ENCODE assay signal across 8 cellular contexts in genomic region chr7:101126651-101127459, GRCh38. TPM values are rescaled to one million over a fixed set of nuclear protein-coding genes. Genes with fewer than 3 reads are reported as not detected.
DNase-seq lines count a peak whose midpoint lies in the region; ATAC-seq, FAIRE-seq and TF ChIP-seq lines count a peak whose summit lies in the region.

TSS of gene SERPINE1 (plus strand) at chr7:101127104. CDS start at chr7:101128394, 1,290 bp downstream.

- H3K4me3 Mint-ChIP-seq in activated T-helper 2 cell treated with anti-CD3 and anti-CD28 coated beads, Interferon-gamma antibody, Interleukin-2, Interleukin-4, amounts not matched to agents 10 μg/mL and 5 μg/mL and 100 μg/mL, durations not matched to agents 14 hours and 24 hours and 36 hours (ENCODE audit: low read depth) = peak within 1 kb of the TSS; percentile 41

- peaks cover 46% of the 10 kb centered on the region for H3K27me3 Mint-ChIP-seq in activated T-helper 2 cell treated with anti-CD3 and anti-CD28 coated beads, Interferon-gamma antibody, Interleukin-2, Interleukin-4, amounts not matched to agents 10 μg/mL and 5 μg/mL and 100 μg/mL, durations not matched to agents 14 hours and 24 hours and 36 hours (ENCODE audit: low read depth)

- TF ChIP-seq CTCF in GM12865 (IDR thresholded peaks at IDR 0.05; ENCODE audit: insufficient read depth, low read depth, low read length, missing control alignments) = peak; percentile 37
- TF ChIP-seq CTCF in HFF-Myc (IDR thresholded peaks at IDR 0.05; ENCODE audit: low read depth, low read length, missing control alignments) = no peak
- peak; percentile 55 for TF ChIP-seq CTCF in OCI-LY7 (conservative IDR thresholded peaks at IDR 0.05; ENCODE audit: low read length)
- peak in 1 of 4 experiments; percentile 25 for TF ChIP-seq CTCF in gastroesophageal sphincter (IDR thresholded peaks at IDR 0.05)

- BruUV-seq in OCI-LY7 (replicated peaks; lab: Mats Ljungman, UMichigan) = no TSS peak

- H3K9me3 Mint-ChIP-seq in activated T-helper 2 cell treated with anti-CD3 and anti-CD28 coated beads, Interferon-gamma antibody, Interleukin-2, Interleukin-4, amounts not matched to agents 10 μg/mL and 5 μg/mL and 100 μg/mL, durations not matched to agents 14 hours and 24 hours and 36 hours = no peaks in the 10 kb centered on the region

- H3K27ac ChIP-seq in OCI-LY7 (ENCODE audit: low read depth, low read length, poor library complexity, severe bottlenecking) (no peak within 1 kb of the TSS), gastroesophageal sphincter (peak within 1 kb of the TSS in 3 of 4 donors; percentile 61 to 78 (median 70))

- no peaks in the 10 kb centered on the region for H4K20me1 ChIP-seq in OCI-LY7 (ENCODE audit: insufficient read depth, low read length)

- TF ChIP-seq POLR2A in gastroesophageal sphincter (IDR thresholded peaks at IDR 0.05) = peak; percentile 72

- POLR2A ChIA-PET in OCI-LY7 (lab: Charles Lee) = interaction anchor here (0.5 to 1.1 kb wide), 3 partner anchors 13 to 47 kb away, joined by 3 to 4 read pairs (median 4); no protein-coding TSS in a partner anchor

- H3K27me3 ChIP-seq in gastroesophageal sphincter = no peaks in the 10 kb centered on the region

- no peak within 1 kb of the TSS for H3K27ac Mint-ChIP-seq in activated T-helper 2 cell treated with anti-CD3 and anti-CD28 coated beads, Interferon-gamma antibody, Interleukin-2, Interleukin-4, amounts not matched to agents 10 μg/mL and 5 μg/mL and 100 μg/mL, durations not matched to agents 14 hours and 24 hours and 36 hours

- no peaks in the 10 kb centered on the region for H3K9me2 ChIP-seq in OCI-LY7 (ENCODE audit: insufficient read depth, low read length)

- H3K4me1 Mint-ChIP-seq in activated T-helper 2 cell treated with anti-CD3 and anti-CD28 coated beads, Interferon-gamma antibody, Interleukin-2, Interleukin-4, amounts not matched to agents 10 μg/mL and 5 μg/mL and 100 μg/mL, durations not matched to agents 14 hours and 24 hours and 36 hours (ENCODE audit: low read depth) = peaks cover 43% of the 10 kb centered on the region

- peaks cover 23% of the 10 kb centered on the region for H3K4me1 ChIP-seq in OCI-LY7 (ENCODE audit: insufficient read depth, low read length, poor library complexity, severe bottlenecking)
- H3K4me1 ChIP-seq in gastroesophageal sphincter = peaks cover 0 to 46% (median 31%) of the 10 kb centered on the region in 3 donors

- no peaks in the 10 kb centered on the region for H3K9me3 ChIP-seq in OCI-LY7 (ENCODE audit: low read length)
- no peaks in the 10 kb centered on the region for H3K9me3 ChIP-seq in gastroesophageal sphincter

- no peak for TF ChIP-seq EP300 in gastroesophageal sphincter (IDR thresholded peaks at IDR 0.05)

- no peaks in the 10 kb centered on the region for H3K79me2 ChIP-seq in OCI-LY7 (ENCODE audit: insufficient read depth, low read depth, low read length)

- H3K4me3 ChIP-seq in GM12865 (ENCODE audit: low read depth, low read length) = peak within 1 kb of the TSS; percentile 13
- H3K4me3 ChIP-seq in HFF-Myc (replicated peaks; ENCODE audit: low read depth, low read length) = peak within 1 kb of the TSS; percentile 52
- peak within 1 kb of the TSS; percentile 7 for H3K4me3 ChIP-seq in OCI-LY7 (ENCODE audit: low read depth, low read length, poor library complexity, severe bottlenecking)
- peak within 1 kb of the TSS in 1 of 2 donors; percentile 37 for H3K4me3 ChIP-seq in gastroesophageal sphincter

- peak within 1 kb of the TSS; percentile 71; the same call in 1 of the 2 replicates for H2AFZ ChIP-seq in OCI-LY7 (ENCODE audit: low read length)

- CTCF ChIA-PET in OCI-LY7 (lab: Charles Lee; ENCODE audit: unreplicated experiment) = interaction anchor here (0.6 to 1.0 kb wide), 2 partner anchors 54 to 180 kb away, joined by 3 read pairs; no protein-coding TSS in a partner anchor

- no peaks in the 10 kb centered on the region for H3K36me3 Mint-ChIP-seq in activated T-helper 2 cell treated with anti-CD3 and anti-CD28 coated beads, Interferon-gamma antibody, Interleukin-2, Interleukin-4, amounts not matched to agents 10 μg/mL and 5 μg/mL and 100 μg/mL, durations not matched to agents 14 hours and 24 hours and 36 hours (ENCODE audit: low read depth)

- peak; percentile 85 for DNase-seq in GM12865 (ENCODE audit: low read depth)
- peak; percentile 98 for DNase-seq in HFF-Myc (ENCODE audit: extremely low read depth, low read depth)
- peak; percentile 76 for DNase-seq in OCI-LY7 (ENCODE audit: low spot score)
- DNase-seq in activated T-helper 2 cell treated with anti-CD3 and anti-CD28 coated beads, Interferon-gamma antibody, Interleukin-2, Interleukin-4, amounts not matched to agents 10 μg/mL and 5 μg/mL and 100 μg/mL, durations not matched to agents 14 hours and 24 hours and 36 hours (ENCODE audit: low spot score) = peak; percentile 63
- DNase-seq in non-pigmented ciliary epithelial cell (ENCODE audit: low read depth) = peak; percentile 100
- peak; percentile 98 for DNase-seq in urothelium cell line (ENCODE audit: low spot score)
- DNase-seq in NCI-H1092 treated with DMSO at 0.1 percent for 48 hours (lab: John Stamatoyannopoulos, UW) = no peak

- peak within 1 kb of the TSS; percentile 53 for H3K4me2 ChIP-seq in OCI-LY7 (ENCODE audit: low read length)

- peak; percentile 89 for ATAC-seq in gastroesophageal sphincter

- WGBS in gastroesophageal sphincter (ENCODE audit: low coverage in 1 of 2), 2 donors = 5% methylated on average over 11 of the region's 22 CpGs; no CpG with 5 or more reads in 1 of the 2 donors

- FAIRE-seq in urothelium cell line (lab: Jason Lieb, UNC) = peak; percentile 90

- intact Hi-C loops in OCI-LY7 (cut with micrococcal nuclease; ENCODE audit: unreplicated experiment) = no loop called here
- intact Hi-C loops in activated T-helper 2 cell treated with anti-CD3 and anti-CD28 coated beads, Interferon-gamma antibody, Interleukin-2, Interleukin-4, amounts not matched to agents 10 μg/mL and 5 μg/mL and 100 μg/mL, durations not matched to agents 14 hours and 24 hours and 36 hours (cut with micrococcal nuclease) = no loop called here

- H3K36me3 ChIP-seq in OCI-LY7 (ENCODE audit: insufficient read depth, low read length) (no peaks in the 10 kb centered on the region), gastroesophageal sphincter (peaks cover 0 to 2% of the 10 kb centered on the region in 2 donors)

RNA-seq across cellular contexts. Expression of gene SERPINE1, which starts in this region (rescaled TPM):
- total RNA-seq in OCI-LY7 (2014; rRNA removed; shearing (Covaris generic)) = not detected in 2 replicates
- total RNA-seq in OCI-LY7 (2022) = 0.30 and 0.42 TPM in 2 replicates
- total RNA-seq in activated T-helper 2 cell treated with anti-CD3 and anti-CD28 coated beads, Interferon-gamma antibody, Interleukin-2, Interleukin-4, amounts not matched to agents 10 μg/mL and 5 μg/mL and 100 μg/mL, durations not matched to agents 14 hours and 24 hours and 36 hours = 0.23 TPM in 2 replicates
- total RNA-seq in gastroesophageal sphincter = 10 to 100 TPM in 3 of 4 donors, 1 to 10 TPM in 1; 5.4 to 75.3 (median 19.6) TPM

Comparison
In these comparisons a context has a peak if more than half of its experiments do, and no peak if none do; other contexts are left out.
1. Peak in DNase-seq, H3K4me3 ChIP-seq and H3K4me2 ChIP-seq in OCI-LY7; RNA of the gene not detected or under 1 TPM.
2. Peak in DNase-seq in activated T-helper 2 cell treated with anti-CD3 and anti-CD28 coated beads, Interferon-gamma antibody, Interleukin-2, Interleukin-4, amounts not matched to agents 10 μg/mL and 5 μg/mL and 100 μg/mL, durations not matched to agents 14 hours and 24 hours and 36 hours; RNA of the gene not detected or under 1 TPM.